Comparison of ENCODE assay signal across 8 cellular contexts in the genomic region with DNA sequence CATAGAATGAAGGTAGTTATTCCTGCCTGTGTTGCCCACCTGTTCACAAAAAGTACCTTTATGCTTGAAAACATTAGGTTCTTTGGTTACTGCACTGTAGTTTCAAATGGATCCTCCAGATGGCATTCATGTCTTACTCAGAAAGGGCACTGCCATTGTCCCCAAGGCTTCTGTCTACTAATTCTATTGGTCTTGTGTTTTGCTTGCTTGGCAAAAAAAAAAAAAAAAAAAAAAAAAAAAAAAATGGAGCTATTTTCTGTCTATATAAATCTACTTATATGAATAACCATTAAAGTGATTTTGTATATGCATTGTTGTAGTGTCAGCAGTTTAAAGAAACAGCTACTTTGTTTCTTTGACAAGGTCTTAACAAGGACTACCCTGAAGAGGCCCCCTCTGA. TPM values are rescaled to one million over a fixed set of nuclear protein-coding genes. Genes with fewer than 3 reads are reported as not detected.
DNase-seq lines count a peak whose midpoint lies in the region; ATAC-seq and TF ChIP-seq lines count a peak whose summit lies in the region.

No MANE protein-coding gene starts in this region.

- no peaks in the 10 kb centered on the region for H3K27me3 ChIP-seq in lower lobe of right lung (ENCODE audit: low read depth)

- TF ChIP-seq CTCF in GM10266 (IDR thresholded peaks at IDR 0.05; ENCODE audit: control insufficient read depth, insufficient read depth, low read depth, missing control alignments): peak; percentile 48
- TF ChIP-seq CTCF in lower lobe of right lung (IDR thresholded peaks at IDR 0.05): peak; percentile 38

- peak; percentile 59 for DNase-seq in ACHN
- DNase-seq in GM10266 (ENCODE audit: extremely low spot score): no peak
- DNase-seq in NCI-H69 (lab: John Stamatoyannopoulos, UW): peak; percentile 85
- DNase-seq in T47D (ENCODE audit: low read depth in 1 of 2, low spot score in 1 of 2): peak; percentile 67 to 74
- no peak for DNase-seq in lower lobe of right lung
- no peak for DNase-seq in left colon
- no peak for DNase-seq in T1000 (lab: John Stamatoyannopoulos, UW)

- in situ Hi-C loops in ACHN (cut with HindIII; ENCODE audit: low pct_ligation_motif_present, low pct_unique_long_range_greater_than_20kb, low sequenced_read_pairs) (loop anchor here (25.0 kb wide), 1 partner anchor 255 kb away; a partner anchor contains a TSS), T47D (cut with HindIII; ENCODE audit: low pct_unique_long_range_greater_than_20kb, low sequenced_read_pairs) (loop anchor here (25.0 kb wide), 1 partner anchor 255 kb away; a partner anchor contains a TSS)

- peak; percentile 71 for ATAC-seq in HG03159 (IDR thresholded peaks at IDR 0.05; ENCODE audit: unreplicated experiment)
- ATAC-seq in lower lobe of right lung: peak; percentile 41 to 55
- no peak for ATAC-seq in left colon

- no peaks in the 10 kb centered on the region for H3K9me3 ChIP-seq in lower lobe of right lung

- H3K4me3 ChIP-seq in lower lobe of right lung: no peak overlapping the region

- intact Hi-C loops in lower lobe of right lung (cut with DNase I): loop anchor here (10.0 kb wide), 1 partner anchor 123 kb away; a partner anchor contains a TSS
- intact Hi-C loops in left colon (cut with DNase I, micrococcal nuclease): no loop called here

- H3K27ac ChIP-seq in lower lobe of right lung: no peak overlapping the region

- no peaks in the 10 kb centered on the region for H3K4me1 ChIP-seq in lower lobe of right lung

- peaks cover 24% of the 10 kb centered on the region for H3K36me3 ChIP-seq in lower lobe of right lung

RNA-seq across cellular contexts. Expression of a gene that starts 12.7 kb away (rescaled TPM):
- total RNA-seq in lower lobe of right lung: 42.2 TPM
- 10 to 100 TPM; 11.1 to 13.8 TPM for total RNA-seq in left colon

RNA-seq across cellular contexts. Expression of a gene that starts 45.5 kb away (rescaled TPM):
- 6.8 TPM for total RNA-seq in lower lobe of right lung
- total RNA-seq in left colon: 100 to 1,000 TPM; 152 to 158 TPM

Comparison
In these comparisons a context has a peak if more than half of its experiments do, and no peak if none do; other contexts are left out.
1. DNase-seq: peak in ACHN (single experiment), NCI-H69 (single experiment) and T47D (2 of 2); none in GM10266 (single experiment), lower lobe of right lung (single experiment), left colon (0 of 2) and T1000 (single experiment).
2. RNA of a gene that starts 45.5 kb away (total RNA-seq): 152 to 158 TPM in left colon; 6.8 TPM in lower lobe of right lung (single experiment); every median in the first group is over 10 times any median in the second.